In genomic region chr10:80504897-80505465, GRCh38 we compare ENCODE assay signal across 9 cellular contexts. TPM values are rescaled to one million over a fixed set of nuclear protein-coding genes. Genes with fewer than 3 reads are reported as not detected.
DNase-seq lines count a peak whose midpoint lies in the region; ATAC-seq, FAIRE-seq and TF ChIP-seq lines count a peak whose summit lies in the region.
"Had no signal": no experiment of that assay in that cellular context is flagged by ENCODE, and none has a peak within 500 bp of the region (broad histone marks: within the 10 kb centered on the region; RNA-seq: fewer than 3 reads in every experiment).

No MANE protein-coding gene starts in this region.

- no peak for FAIRE-seq in frontal cortex (lab: Jason Lieb, UNC)

- H3K27me3 ChIP-seq in right cardiac atrium (ENCODE audit: control insufficient read depth, insufficient read depth) (no peaks in the 10 kb centered on the region), sigmoid colon (no peaks in the 10 kb centered on the region)

- peaks cover 99% of the 10 kb centered on the region for H3K4me1 Mint-ChIP-seq in HFFc6 (ENCODE audit: low read depth)
- peaks cover 59% of the 10 kb centered on the region for H3K4me1 Mint-ChIP-seq in activated naive CD8-positive, alpha-beta T cell treated with anti-CD3 and anti-CD28 coated beads, Interleukin-2, amount 10 ng/mL, durations not matched to agents 7 days and 5 days

- H3K27ac Mint-ChIP-seq in HFFc6, result peak overlapping the region; percentile 92
- H3K27ac Mint-ChIP-seq in activated naive CD8-positive, alpha-beta T cell treated with anti-CD3 and anti-CD28 coated beads, Interleukin-2, amount 10 ng/mL, durations not matched to agents 7 days and 5 days, result peak overlapping the region; percentile 81

- TF ChIP-seq EP300 in sigmoid colon (IDR thresholded peaks at IDR 0.05), result no peak

- no peaks in the 10 kb centered on the region for H3K9me3 Mint-ChIP-seq in HFFc6
- H3K9me3 Mint-ChIP-seq in activated naive CD8-positive, alpha-beta T cell treated with anti-CD3 and anti-CD28 coated beads, Interleukin-2, amount 10 ng/mL, durations not matched to agents 7 days and 5 days, result no peaks in the 10 kb centered on the region

- peaks cover 23% of the 10 kb centered on the region for H3K36me3 Mint-ChIP-seq in HFFc6 (ENCODE audit: low read depth)
- H3K36me3 Mint-ChIP-seq in activated naive CD8-positive, alpha-beta T cell treated with anti-CD3 and anti-CD28 coated beads, Interleukin-2, amount 10 ng/mL, durations not matched to agents 7 days and 5 days, result peaks cover 24% of the 10 kb centered on the region

- peaks cover 3 to 19% (median 7%) of the 10 kb centered on the region in 4 donors for H3K36me3 ChIP-seq in sigmoid colon

- DNase-seq in HFFc6 (no peak), right cardiac atrium (peak in 2 of 3 donors; percentile 52 to 58), sigmoid colon (no peak), NCI-H1930 (lab: John Stamatoyannopoulos, UW) (no peak), NCI-H2081 treated with DMSO at 0.1 percent for 48 hours (lab: John Stamatoyannopoulos, UW) (no peak), DMS79 (lab: John Stamatoyannopoulos, UW) (no peak), frontal cortex (ENCODE audit: low spot score in 2 of 2) (no peak)
- no peak for DNase-seq in activated naive CD8-positive, alpha-beta T cell treated with anti-CD3 and anti-CD28 coated beads, Interleukin-2, amount 10 ng/mL, durations not matched to agents 7 days and 5 days

- H3K9me3 ChIP-seq in right cardiac atrium (ENCODE audit: control insufficient read depth, low read length) (no peaks in the 10 kb centered on the region), sigmoid colon (no peaks in the 10 kb centered on the region)

- POLR2A ChIA-PET in activated naive CD8-positive, alpha-beta T cell treated with anti-CD3 and anti-CD28 coated beads, Interleukin-2, amount 10 ng/mL, durations not matched to agents 7 days and 5 days (lab: Charles Lee), result interaction anchor here (0.8 to 3.5 kb wide), 10 partner anchors 17 to 127 kb away, joined by 3 to 34 read pairs (median 4); partner anchors contain the start of gene PRXL2A

- TF ChIP-seq CTCF in HFFc6 (IDR thresholded peaks at IDR 0.05), result no peak
- no peak for TF ChIP-seq CTCF in sigmoid colon (IDR thresholded peaks at IDR 0.05)

- no peaks in the 10 kb centered on the region; the same call in 1 of the 2 replicates for H3K27me3 Mint-ChIP-seq in HFFc6 (ENCODE audit: insufficient read depth)
- no peaks in the 10 kb centered on the region for H3K27me3 Mint-ChIP-seq in activated naive CD8-positive, alpha-beta T cell treated with anti-CD3 and anti-CD28 coated beads, Interleukin-2, amount 10 ng/mL, durations not matched to agents 7 days and 5 days

- H3K4me3 ChIP-seq in right cardiac atrium (ENCODE audit: low read length) (no peak overlapping the region), sigmoid colon (no peak overlapping the region)

- H3K4me1 ChIP-seq in right cardiac atrium (ENCODE audit: control insufficient read depth, insufficient read depth, low read length), result peaks cover 46% of the 10 kb centered on the region
- H3K4me1 ChIP-seq in sigmoid colon, result peaks cover 0 to 46% (median 39%) of the 10 kb centered on the region in 4 donors

- intact Hi-C loops in right cardiac atrium (cut with DNase I) (loop anchor here (2.0 to 10.0 kb wide), 8 partner anchors 48 to 123 kb away; partner anchors contain the start of gene TSPAN14 (in 1 of the 4)), sigmoid colon (cut with DNase I) (loop anchor here (1.0 to 2.0 kb wide), 2 partner anchors 61 to 122 kb away; no protein-coding TSS in a partner anchor)

- H3K27ac ChIP-seq in right cardiac atrium (ENCODE audit: low read length), result peak overlapping the region; percentile 82
- peak overlapping the region; percentile 50 to 71 (median 58) for H3K27ac ChIP-seq in sigmoid colon

- 66% methylated on average over 5 of the region's 5 CpGs for WGBS in right cardiac atrium
- WGBS in sigmoid colon, 2 donors, result 61 to 78% methylated on average over 5 of the region's 5 CpGs

- peak; percentile 6 for ATAC-seq in activated naive CD8-positive, alpha-beta T cell treated with anti-CD3 and anti-CD28 coated beads, Interleukin-2, amount 10 ng/mL, durations not matched to agents 7 days and 5 days (ENCODE audit: low read depth)
- ATAC-seq in right cardiac atrium, result peak in 1 of 2 donors; percentile 0

- peak overlapping the region; percentile 66 for H3K4me3 Mint-ChIP-seq in HFFc6
- no peak overlapping the region for H3K4me3 Mint-ChIP-seq in activated naive CD8-positive, alpha-beta T cell treated with anti-CD3 and anti-CD28 coated beads, Interleukin-2, amount 10 ng/mL, durations not matched to agents 7 days and 5 days

- TF ChIP-seq POLR2A in sigmoid colon (IDR thresholded peaks at IDR 0.05), result no peak

RNA-seq across cellular contexts. Expression of gene SH2D4B, which starts 32.7 kb away (rescaled TPM):
- total RNA-seq in HFFc6 (2021; fragmentation: NEBNext Ultra II Directional; extraction: Animal tissue kit (Norgen Biotek cat#: 25700)), result not detected
- total RNA-seq in activated naive CD8-positive, alpha-beta T cell treated with anti-CD3 and anti-CD28 coated beads, Interleukin-2, amount 10 ng/mL, durations not matched to agents 7 days and 5 days, result under 1 TPM; 0.14 to 0.22 TPM
- total RNA-seq in right cardiac atrium (not detected), sigmoid colon (under 1 TPM in 1 of 4 donors, not detected in 3; 0.33 TPM), frontal cortex (1.2 TPM)
- polyA plus RNA-seq in right cardiac atrium (not detected), sigmoid colon (under 1 TPM in 1 of 3 donors, not detected in 2; 0.06 TPM)
- total RNA-seq: M059J had no signal

RNA-seq across cellular contexts. Expression of gene TSPAN14, which starts 50.9 kb away (rescaled TPM):
- total RNA-seq in HFFc6 (2021; fragmentation: NEBNext Ultra II Directional; extraction: Animal tissue kit (Norgen Biotek cat#: 25700)), result 10 to 100 TPM; 72.9 to 96.2 (median 84.5) TPM
- 100 to 1,000 TPM in 1 of 2 experiments, 10 to 100 TPM in 1; 98.8 to 112 TPM for total RNA-seq in activated naive CD8-positive, alpha-beta T cell treated with anti-CD3 and anti-CD28 coated beads, Interleukin-2, amount 10 ng/mL, durations not matched to agents 7 days and 5 days
- total RNA-seq in right cardiac atrium (10 to 100 TPM; 24.4 to 44.1 (median 34.1) TPM), sigmoid colon (10 to 100 TPM; 22.0 to 29.9 (median 23.9) TPM), frontal cortex (17.9 TPM)
- polyA plus RNA-seq in right cardiac atrium (27.6 TPM), sigmoid colon (10 to 100 TPM; 12.0 to 67.3 (median 14.1) TPM)

Comparison
In these comparisons a context has a peak if more than half of its experiments do, and no peak if none do; other contexts are left out.
1. DNase-seq: peak in right cardiac atrium (2 of 3); none in HFFc6 (single experiment), activated naive CD8-positive, alpha-beta T cell treated with anti-CD3 and anti-CD28 coated beads, Interleukin-2, amount 10 ng/mL, durations not matched to agents 7 days and 5 days (single experiment), sigmoid colon (single experiment), NCI-H1930 (0 of 2), NCI-H2081 treated with DMSO at 0.1 percent for 48 hours (single experiment), DMS79 (single experiment) and frontal cortex (0 of 2).